15 cellular contexts compared by ENCODE assay signal in the genomic region with DNA sequence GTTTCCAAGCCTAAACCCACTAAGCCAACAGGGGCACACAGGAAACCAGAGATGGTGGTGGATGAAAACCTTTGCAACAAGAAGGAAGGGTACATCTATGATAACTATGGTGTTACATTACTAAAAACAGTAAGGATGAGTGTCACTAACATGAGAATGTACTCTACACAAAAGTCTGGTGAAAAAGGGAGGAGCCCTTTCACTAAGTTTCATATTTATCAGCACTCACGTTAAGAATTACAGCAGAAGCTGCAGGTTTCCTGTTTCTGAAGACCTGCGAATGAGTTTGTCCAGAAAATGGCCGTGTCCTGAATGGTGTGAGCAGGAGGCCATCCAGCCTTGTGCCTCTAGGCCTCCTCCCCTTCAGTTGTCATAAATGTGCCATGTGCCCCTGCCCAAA. TPM values are rescaled to one million over a fixed set of nuclear protein-coding genes. Genes with fewer than 3 reads are reported as not detected.
DNase-seq lines count a peak whose midpoint lies in the region; ATAC-seq and TF ChIP-seq lines count a peak whose summit lies in the region.
"Had no signal": no experiment of that assay in that cellular context is flagged by ENCODE, and none has a peak within 500 bp of the region (broad histone marks: within the 10 kb centered on the region; RNA-seq: fewer than 3 reads in every experiment).

No MANE protein-coding gene starts in this region.

- peaks cover 77% of the 10 kb centered on the region for H3K4me1 ChIP-seq in effector memory CD4-positive, alpha-beta T cell (ENCODE audit: control insufficient read depth, insufficient read depth, low read length, poor library complexity, severe bottlenecking)
- H3K4me1 ChIP-seq in subcutaneous abdominal adipose tissue (ENCODE audit: control insufficient read depth in 5 of 5, insufficient read depth in 5 of 5, low read length in 5 of 5) (peaks cover 23 to 67% (median 45%) of the 10 kb centered on the region in 5 donors), endodermal cell (ENCODE audit: control insufficient read depth, insufficient read depth, low read length) (peaks cover 7% of the 10 kb centered on the region)

- CTCF ChIA-PET in activated naive CD4-positive, alpha-beta T cell treated with anti-CD3 and anti-CD28 coated beads for 36 hours (lab: Charles Lee): interaction anchor here (1.0 to 7.9 kb wide), 6 partner anchors 8 to 37 kb away, joined by 3 to 58 read pairs (median 4); a partner anchor contains a TSS

- H3K27me3 Mint-ChIP-seq in activated naive CD4-positive, alpha-beta T cell treated with anti-CD3 and anti-CD28 coated beads for 36 hours (ENCODE audit: low read depth): no peaks in the 10 kb centered on the region
- H3K27me3 Mint-ChIP-seq in endodermal cell (ENCODE audit: insufficient read depth): peaks cover 45% of the 10 kb centered on the region

- no peaks in the 10 kb centered on the region for H4K20me1 ChIP-seq in SU-DHL-6 (ENCODE audit: low read depth, low read length)

- no peak for TF ChIP-seq CTCF in SU-DHL-6 (IDR thresholded peaks at IDR 0.05; ENCODE audit: insufficient read depth, low read length, poor library complexity, severe bottlenecking)
- TF ChIP-seq CTCF in endodermal cell (conservative IDR thresholded peaks at IDR 0.05): no peak

- H3K4me1 Mint-ChIP-seq in activated naive CD4-positive, alpha-beta T cell treated with anti-CD3 and anti-CD28 coated beads for 36 hours (ENCODE audit: low read depth): peaks cover 68% of the 10 kb centered on the region
- peaks cover 28% of the 10 kb centered on the region for H3K4me1 Mint-ChIP-seq in endodermal cell

- H3K9ac ChIP-seq in SU-DHL-6 (ENCODE audit: low read length) (peak overlapping the region; percentile 17), subcutaneous abdominal adipose tissue (ENCODE audit: low read length in 5 of 5) (no peak overlapping the region), endodermal cell (ENCODE audit: extremely low read depth, low read length, poor library complexity, severe bottlenecking) (no peak overlapping the region)
- H3K9ac ChIP-seq: neural progenitor cell had no signal

- intact Hi-C loops in activated naive CD4-positive, alpha-beta T cell treated with anti-CD3 and anti-CD28 coated beads for 36 hours (cut with micrococcal nuclease): loop anchor here (1.0 to 10.0 kb wide), 7 partner anchors 22 to 738 kb away; a partner anchor contains a TSS

- WGBS in endodermal cell (ENCODE audit: insufficient coverage in 1 of 2, insufficient read length in 1 of 2), 2 experiments: 95 to 100% methylated on average over 1 to 3 of the region's 3 CpGs

- H3K4me2 ChIP-seq in SU-DHL-6 (ENCODE audit: low read depth, low read length, poor library complexity, severe bottlenecking): peak overlapping the region; percentile 36

- no peak overlapping the region for H3K4me3 ChIP-seq in SU-DHL-6 (ENCODE audit: insufficient read depth, low read length, poor library complexity, severe bottlenecking)
- H3K4me3 ChIP-seq in effector memory CD4-positive, alpha-beta T cell (ENCODE audit: insufficient read depth, low read depth, low read length, poor library complexity, severe bottlenecking): peak overlapping the region; percentile 19
- no peak overlapping the region for H3K4me3 ChIP-seq in subcutaneous abdominal adipose tissue (ENCODE audit: low read depth in 1 of 5, low read length in 5 of 5)
- H3K4me3 ChIP-seq in endodermal cell (ENCODE audit: low read length): no peak overlapping the region
- H3K4me3 ChIP-seq: neural progenitor cell, SJSA1, skin epidermis, vagina had no signal

- peak overlapping the region; percentile 37 for H2AFZ ChIP-seq in SU-DHL-6 (ENCODE audit: low read depth, low read length, severe bottlenecking)
- H2AFZ ChIP-seq: neural progenitor cell had no signal

- peak; percentile 46 for DNase-seq in activated naive CD4-positive, alpha-beta T cell treated with anti-CD3 and anti-CD28 coated beads for 36 hours
- DNase-seq in activated naive CD4-positive, alpha-beta T cell treated with anti-CD3 and anti-CD28 coated beads, Interleukin-2, amount 50 U/mL, for 16 hours: no peak
- DNase-seq in effector memory CD4-positive, alpha-beta T cell: no peak
- DNase-seq in HuH-7 (ENCODE audit: low spot score) (no peak), endodermal cell (no peak)
- DNase-seq: NCI-H1436 had no signal

- H3K9me3 ChIP-seq in SU-DHL-6 (ENCODE audit: insufficient read depth, low read length) (no peaks in the 10 kb centered on the region), subcutaneous abdominal adipose tissue (ENCODE audit: control insufficient read depth in 5 of 5, low read length in 5 of 5) (no peaks in the 10 kb centered on the region), endodermal cell (ENCODE audit: control insufficient read depth, low read length) (no peaks in the 10 kb centered on the region)
- H3K9me3 ChIP-seq in effector memory CD4-positive, alpha-beta T cell (ENCODE audit: control insufficient read depth, low read length): no peaks in the 10 kb centered on the region
- H3K9me3 ChIP-seq: SJSA1, vagina had no signal

- H3K4me3 Mint-ChIP-seq in activated naive CD4-positive, alpha-beta T cell treated with anti-CD3 and anti-CD28 coated beads for 36 hours: no peak overlapping the region
- H3K4me3 Mint-ChIP-seq in endodermal cell: no peak overlapping the region

- H3F3A ChIP-seq in SU-DHL-6 (ENCODE audit: insufficient read depth): peaks cover 44% of the 10 kb centered on the region

- no peaks in the 10 kb centered on the region for H3K9me3 Mint-ChIP-seq in activated naive CD4-positive, alpha-beta T cell treated with anti-CD3 and anti-CD28 coated beads for 36 hours
- H3K9me3 Mint-ChIP-seq in endodermal cell: no peaks in the 10 kb centered on the region
- H3K9me3 Mint-ChIP-seq: neural progenitor cell had no signal

- H3K27ac ChIP-seq in SU-DHL-6 (ENCODE audit: low read depth, low read length) (peak overlapping the region; percentile 76), subcutaneous abdominal adipose tissue (ENCODE audit: low read depth, low read length) (peak overlapping the region; percentile 72), endodermal cell (ENCODE audit: low read depth, low read length) (no peak overlapping the region)
- H3K27ac ChIP-seq in effector memory CD4-positive, alpha-beta T cell (ENCODE audit: insufficient read depth, low read length, poor library complexity, severe bottlenecking): peak overlapping the region; percentile 97
- H3K27ac ChIP-seq: neural progenitor cell, SJSA1, vagina had no signal

- peak overlapping the region; percentile 95 for H3K27ac Mint-ChIP-seq in activated naive CD4-positive, alpha-beta T cell treated with anti-CD3 and anti-CD28 coated beads for 36 hours
- no peak overlapping the region for H3K27ac Mint-ChIP-seq in endodermal cell
- H3K27ac Mint-ChIP-seq: neural progenitor cell had no signal

- H3K36me3 Mint-ChIP-seq in activated naive CD4-positive, alpha-beta T cell treated with anti-CD3 and anti-CD28 coated beads for 36 hours (ENCODE audit: low read depth): peaks cover 5% of the 10 kb centered on the region
- H3K36me3 Mint-ChIP-seq in endodermal cell (ENCODE audit: low read depth): no peaks in the 10 kb centered on the region
- H3K36me3 Mint-ChIP-seq: neural progenitor cell had no signal

- no peaks in the 10 kb centered on the region for H3K79me2 ChIP-seq in SU-DHL-6 (ENCODE audit: insufficient read depth, low read length)

- H3K27me3 ChIP-seq in SU-DHL-6 (ENCODE audit: low read length) (no peaks in the 10 kb centered on the region), subcutaneous abdominal adipose tissue (ENCODE audit: control insufficient read depth in 5 of 5, insufficient read depth in 4 of 5, low read length in 5 of 5) (peaks cover 0 to 7% (median 0%) of the 10 kb centered on the region in 5 donors), endodermal cell (ENCODE audit: control insufficient read depth, insufficient read depth, low read length, poor library complexity, severe bottlenecking) (peaks cover 48% of the 10 kb centered on the region)
- no peaks in the 10 kb centered on the region for H3K27me3 ChIP-seq in effector memory CD4-positive, alpha-beta T cell (replicated peaks; ENCODE audit: control insufficient read depth, insufficient read depth, low read length, poor library complexity, severe bottlenecking)
- H3K27me3 ChIP-seq: SJSA1, vagina had no signal

- H3K36me3 ChIP-seq in SU-DHL-6 (ENCODE audit: low read length) (no peaks in the 10 kb centered on the region), subcutaneous abdominal adipose tissue (ENCODE audit: control insufficient read depth in 5 of 5, insufficient read depth in 5 of 5, low read length in 5 of 5) (no peaks in the 10 kb centered on the region), endodermal cell (ENCODE audit: control insufficient read depth, insufficient read depth, low read length) (no peaks in the 10 kb centered on the region)
- H3K36me3 ChIP-seq in effector memory CD4-positive, alpha-beta T cell (ENCODE audit: control insufficient read depth, insufficient read depth, low read length): no peaks in the 10 kb centered on the region
- H3K36me3 ChIP-seq: neural progenitor cell, SJSA1, vagina had no signal

- H3K9me2 ChIP-seq in SU-DHL-6 (replicated peaks; ENCODE audit: insufficient read depth, low read length): no peaks in the 10 kb centered on the region

- no peak for ATAC-seq in GM19467 (IDR thresholded peaks at IDR 0.05; ENCODE audit: unreplicated experiment)
- ATAC-seq: activated CD4-positive, CD25-positive, alpha-beta regulatory T cell treated with anti-CD3 and anti-CD28 coated beads, Interleukin-2, amount 50 U/mL, for 24 hours; left cardiac atrium had no signal

RNA-seq across cellular contexts. Expression of a gene that starts 17.8 kb away (rescaled TPM):
- total RNA-seq in activated naive CD4-positive, alpha-beta T cell treated with anti-CD3 and anti-CD28 coated beads for 36 hours: 10 to 100 TPM; 27.8 to 28.7 TPM
- 1 to 10 TPM; 1.6 to 5.4 TPM for total RNA-seq in endodermal cell
- 1.5 TPM for polyA plus RNA-seq in endodermal cell (2013, experiment 1 of 2)
- 1.7 TPM for polyA plus RNA-seq in endodermal cell (2013, experiment 2 of 2)

Comparison
In these comparisons a context has a peak if more than half of its experiments do, and no peak if none do; other contexts are left out.
1. RNA of a gene that starts 17.8 kb away (total RNA-seq): 27.8 to 28.7 TPM in activated naive CD4-positive, alpha-beta T cell treated with anti-CD3 and anti-CD28 coated beads for 36 hours; 1.6 to 5.4 TPM in endodermal cell; every median in the first group is over 4 times any median in the second.